Comparison of ENCODE assay signal across 8 cellular contexts in the genomic region with DNA sequence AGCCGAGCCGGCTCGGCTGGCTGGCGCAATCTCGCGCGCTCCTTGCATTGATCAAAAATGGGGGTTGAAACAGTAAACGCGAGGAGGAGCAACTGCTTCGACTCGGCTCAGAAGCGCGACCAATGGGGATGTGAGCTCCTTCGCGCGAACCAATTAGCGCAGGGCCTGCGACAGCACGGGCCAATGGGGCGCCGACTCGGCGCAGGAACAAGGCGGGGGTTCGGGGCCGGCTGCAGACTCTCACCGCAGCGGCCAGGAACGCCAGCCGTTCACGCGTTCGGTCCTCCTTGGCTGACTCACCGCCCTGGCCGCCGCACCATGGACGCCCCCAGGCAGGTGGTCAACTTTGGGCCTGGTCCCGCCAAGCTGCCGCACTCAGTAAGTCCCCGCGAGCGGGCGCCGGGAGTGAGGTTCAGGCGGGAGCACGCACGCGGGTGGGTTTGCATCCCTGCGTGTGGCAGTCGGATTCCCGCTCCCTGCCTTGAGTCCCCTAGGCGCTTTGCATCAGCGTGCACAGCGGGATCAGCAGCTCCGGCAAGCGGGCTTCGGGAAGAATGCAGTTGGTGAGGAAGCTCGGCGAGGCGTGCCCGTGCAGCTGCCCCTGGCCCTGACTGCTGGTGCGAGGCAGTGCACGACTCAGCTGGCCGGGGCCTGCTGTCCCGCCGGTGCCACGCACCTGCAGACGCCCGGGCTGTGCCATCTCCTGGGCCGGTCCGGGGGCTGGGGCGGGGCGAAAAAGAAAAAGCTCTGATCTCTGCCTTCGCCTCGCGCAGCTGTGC. TPM values are rescaled to one million over a fixed set of nuclear protein-coding genes. Genes with fewer than 3 reads are reported as not detected.
DNase-seq lines count a peak whose midpoint lies in the region; ATAC-seq and TF ChIP-seq lines count a peak whose summit lies in the region.

A gene (plus strand): TSS at position 233 of the 779 bp plus-strand sequence. CDS start 86 bp downstream, at position 319.

- no peaks in the 10 kb centered on the region for H3K27me3 ChIP-seq in CD8-positive, alpha-beta memory T cell (ENCODE audit: insufficient read depth, low read length, poor library complexity, severe bottlenecking)

- peak within 1 kb of the TSS in 7 of 8 donors; percentile 32 to 84 (median 59) for H3K27ac Mint-ChIP-seq in CD8-positive, alpha-beta memory T cell
- peak within 1 kb of the TSS; percentile 77 to 82 for H3K27ac Mint-ChIP-seq in effector memory CD8-positive, alpha-beta T cell
- no peak within 1 kb of the TSS for H3K27ac Mint-ChIP-seq in memory B cell

- peaks cover 29 to 41% (median 37%) of the 10 kb centered on the region in 3 donors for H3K4me1 Mint-ChIP-seq in CD8-positive, alpha-beta memory T cell
- peaks cover 17 to 22% of the 10 kb centered on the region in 2 donors for H3K4me1 Mint-ChIP-seq in effector memory CD8-positive, alpha-beta T cell (ENCODE audit: low read depth in 2 of 2)
- peaks cover 9% of the 10 kb centered on the region for H3K4me1 Mint-ChIP-seq in memory B cell

- H3K9me3 ChIP-seq in CD8-positive, alpha-beta memory T cell (ENCODE audit: low read length), result no peaks in the 10 kb centered on the region

- peak within 1 kb of the TSS; percentile 38 for H3K27ac ChIP-seq in CD8-positive, alpha-beta memory T cell (ENCODE audit: low read depth, low read length)

- POLR2A ChIA-PET in CD8-positive, alpha-beta memory T cell (lab: Charles Lee), result interaction anchor here (1.0 to 1.2 kb wide), 2 partner anchors 21 to 61 kb away, joined by 5 to 6 read pairs; a partner anchor contains a TSS

- H3K4me3 Mint-ChIP-seq in CD8-positive, alpha-beta memory T cell, result peak within 1 kb of the TSS; percentile 83 to 95 (median 89)
- H3K4me3 Mint-ChIP-seq in effector memory CD8-positive, alpha-beta T cell, result peak within 1 kb of the TSS; percentile 85 to 93
- H3K4me3 Mint-ChIP-seq in memory B cell, result peak within 1 kb of the TSS; percentile 89

- peaks cover 0 to 6% of the 10 kb centered on the region in 2 donors for H3K27me3 Mint-ChIP-seq in CD8-positive, alpha-beta memory T cell
- no peaks in the 10 kb centered on the region for H3K27me3 Mint-ChIP-seq in effector memory CD8-positive, alpha-beta T cell
- H3K27me3 Mint-ChIP-seq in memory B cell, result peaks cover 4% of the 10 kb centered on the region

- H3K4me3 ChIP-seq in CD8-positive, alpha-beta memory T cell (ENCODE audit: low read length), result peak within 1 kb of the TSS; percentile 69

- no peaks in the 10 kb centered on the region for H3K36me3 ChIP-seq in CD8-positive, alpha-beta memory T cell (ENCODE audit: insufficient read depth, low read length)

- H3K4me1 ChIP-seq in CD8-positive, alpha-beta memory T cell (ENCODE audit: insufficient read depth, low read length), result peaks cover 10% of the 10 kb centered on the region

- H3K9me3 Mint-ChIP-seq in CD8-positive, alpha-beta memory T cell, result no peaks in the 10 kb centered on the region
- no peaks in the 10 kb centered on the region for H3K9me3 Mint-ChIP-seq in effector memory CD8-positive, alpha-beta T cell
- no peaks in the 10 kb centered on the region for H3K9me3 Mint-ChIP-seq in memory B cell

- TF ChIP-seq CTCF in GM20000 (IDR thresholded peaks at IDR 0.05; ENCODE audit: extremely low read depth, missing control alignments), result no peak

- H3K36me3 Mint-ChIP-seq in CD8-positive, alpha-beta memory T cell, result peaks cover 0 to 9% (median 3%) of the 10 kb centered on the region in 3 donors
- H3K36me3 Mint-ChIP-seq in effector memory CD8-positive, alpha-beta T cell (ENCODE audit: insufficient read depth), result peaks cover 8% of the 10 kb centered on the region
- H3K36me3 Mint-ChIP-seq in memory B cell, result no peaks in the 10 kb centered on the region

- peak; percentile 69 to 90 (median 87) for DNase-seq in CD8-positive, alpha-beta memory T cell
- DNase-seq in GM20000 (ENCODE audit: low spot score) (peak; percentile 97), HS-5 (ENCODE audit: low read depth) (peak; percentile 92), memory B cell (ENCODE audit: low spot score in 2 of 2) (peak; percentile 69 to 75)
- DNase-seq in NK-92 treated with Interleukin-12 subunit alpha and Interleukin-12 subunit beta, amount 100 ng/mL, for 24 hours (lab: John Stamatoyannopoulos, UW), result peak; percentile 72
- DNase-seq in activated CD8-positive, alpha-beta memory T cell treated with anti-CD3 and anti-CD28 coated beads for 24 hours, result peak; percentile 93
- DNase-seq in effector memory CD8-positive, alpha-beta T cell, result peak; percentile 73 to 79 (median 75)
- peak; percentile 78 for DNase-seq in stimulated activated CD8-positive, alpha-beta memory T cell treated with anti-CD3 and anti-CD28 coated beads, Interleukin-12 subunit alpha, Interleukin-12 subunit beta, amount 100 ng/mL, for 1 hour (ENCODE audit: low read depth)

- CTCF ChIA-PET in CD8-positive, alpha-beta memory T cell (lab: Charles Lee), result interaction anchor here (0.7 to 1.4 kb wide), 6 partner anchors 8 to 467 kb away, joined by 3 to 5 read pairs (median 3); a partner anchor contains a TSS

- peak; percentile 97 for ATAC-seq in effector memory CD8-positive, alpha-beta T cell (replicated peaks)
- peak; percentile 97 for ATAC-seq in memory B cell (ENCODE audit: low read depth)

RNA-seq across cellular contexts. Expression of the gene that starts here (rescaled TPM):
- total RNA-seq in CD8-positive, alpha-beta memory T cell, result 10 to 100 TPM; 89.0 to 93.4 TPM
- polyA plus RNA-seq in CD8-positive, alpha-beta memory T cell, result 11.6 TPM

Comparison
In these comparisons a context has a peak if more than half of its experiments do, and no peak if none do; other contexts are left out.
1. Peak in every context shown above with its lines: DNase-seq, ATAC-seq, H3K4me3 ChIP-seq and H3K27ac ChIP-seq.